In genomic region chr12:6966351-6966750, GRCh38 we compare ENCODE assay signal across 1 cellular context.
TF ChIP-seq lines count a peak whose summit lies in the region.

No MANE protein-coding gene starts in this region.

TF ChIP-seq in GM23338, 12 proteins besides CTCF, POLR2A, EP300 and RAD21 (continued from another document):
- no peak for TF ChIP-seq STAT1 (IDR thresholded peaks at IDR 0.05; ENCODE audit: unreplicated experiment)
